In the genomic region with DNA sequence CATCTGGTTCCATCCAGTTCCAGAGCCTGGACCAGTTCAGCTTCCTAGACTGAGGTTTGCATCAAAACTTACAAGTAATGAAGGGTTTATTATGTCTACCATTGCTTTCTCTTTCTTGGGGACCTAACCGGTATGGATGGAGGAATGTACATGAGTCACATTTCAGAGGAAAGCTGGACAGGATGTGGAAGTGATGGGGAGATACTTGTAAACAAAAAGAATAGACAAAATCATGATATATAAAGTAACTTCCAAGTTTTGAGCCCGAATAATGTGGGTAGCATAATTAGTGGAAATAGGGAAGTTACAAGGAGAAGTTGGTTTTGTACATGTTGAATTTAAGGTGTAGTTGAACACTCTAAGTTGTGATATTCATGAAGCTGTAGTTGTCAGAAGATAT, we compare ENCODE assay signal across 15 cellular contexts. TPM values are rescaled to one million over a fixed set of nuclear protein-coding genes. Genes with fewer than 3 reads are reported as not detected.
A peak's percentile ranks its signal among the peaks of the same experiment; 100 is the strongest.
DNase-seq lines count a peak whose midpoint lies in the region; ATAC-seq and TF ChIP-seq lines count a peak whose summit lies in the region.
"Had no signal": no experiment of that assay in that cellular context is flagged by ENCODE, and none has a peak within 500 bp of the region (broad histone marks: within the 10 kb centered on the region; RNA-seq: fewer than 3 reads in every experiment).

No MANE protein-coding gene starts in this region.

- no peaks in the 10 kb centered on the region for H3K27me3 ChIP-seq in upper lobe of right lung

- H3K27ac ChIP-seq in epithelial cell of prostate (peak overlapping the region; percentile 63), upper lobe of right lung (no peak overlapping the region)

- no peaks in the 10 kb centered on the region for H3K36me3 ChIP-seq in upper lobe of right lung

- intact Hi-C loops in upper lobe of right lung (cut with DNase I) = no loop called here

- H3K9me3 ChIP-seq in upper lobe of right lung = no peaks in the 10 kb centered on the region

- DNase-seq in ELR (ENCODE audit: low read depth) = peak; percentile 81
- peak; percentile 67 for DNase-seq in NOMO-1 treated with DMSO at 0.1 percent for 48 hours (lab: John Stamatoyannopoulos, UW; ENCODE audit: unreplicated experiment)
- no peak for DNase-seq in epithelial cell of prostate (ENCODE audit: low read depth, low spot score)
- peak; percentile 26 for DNase-seq in pulmonary artery endothelial cell (ENCODE audit: low read depth, low spot score)
- DNase-seq in upper lobe of right lung = no peak
- no peak for DNase-seq in GM13976 (ENCODE audit: low spot score)
- no peak for DNase-seq in DMS79 (lab: John Stamatoyannopoulos, UW)
- no peak for DNase-seq in middle frontal gyrus (ENCODE audit: extremely low spot score, low spot score)
- DNase-seq: activated CD4-positive, alpha-beta T cell treated with anti-CD3 and anti-CD28 coated beads, Interleukin-2, amount 10 ng/mL, durations not matched to agents 7 days and 5 days; activated naive CD4-positive, alpha-beta T cell treated with anti-CD3 and anti-CD28 coated beads, Interleukin-2, amount 50 U/mL, for 16 hours; effector memory CD8-positive, alpha-beta T cell; left cardiac atrium; NCI-H1436 treated with DMSO at 0.1 percent for 48 hours; stimulated activated CD8-positive, alpha-beta memory T cell treated with anti-CD3 and anti-CD28 coated beads, Interleukin-4, amount 100 ng/mL, for 48 hours had no signal

- TF ChIP-seq CTCF in upper lobe of right lung (IDR thresholded peaks at IDR 0.05) (no peak), GM13976 (IDR thresholded peaks at IDR 0.05; ENCODE audit: borderline replicate concordance, control extremely low read depth, extremely low read depth, insufficient read depth, missing control alignments) (no peak)

- ATAC-seq in upper lobe of right lung = no peak
- ATAC-seq: effector memory CD8-positive, alpha-beta T cell; Right ventricle myocardium inferior had no signal

- H3K4me3 ChIP-seq in upper lobe of right lung = no peak overlapping the region

- in situ Hi-C loops in GM13976 (cut with MboI; ENCODE audit: low sequenced_read_pairs, unreplicated experiment) = no loop called here

- peaks cover 64% of the 10 kb centered on the region for H3K4me1 ChIP-seq in upper lobe of right lung

RNA-seq across cellular contexts. Expression of a gene that starts 14.9 kb away (rescaled TPM):
- total RNA-seq in pulmonary artery endothelial cell (13.0 and 22.0 TPM in 2 replicates), upper lobe of right lung (98.4 TPM)

Comparison
In these comparisons a context has a peak if more than half of its experiments do, and no peak if none do; other contexts are left out.
1. DNase-seq: peak in ELR (single experiment), NOMO-1 treated with DMSO at 0.1 percent for 48 hours (single experiment) and pulmonary artery endothelial cell (single experiment); none in epithelial cell of prostate (single experiment), upper lobe of right lung (single experiment), GM13976 (single experiment), DMS79 (single experiment) and middle frontal gyrus (single experiment).